ENCODE assay signal across 1 cellular context in the genomic region with DNA sequence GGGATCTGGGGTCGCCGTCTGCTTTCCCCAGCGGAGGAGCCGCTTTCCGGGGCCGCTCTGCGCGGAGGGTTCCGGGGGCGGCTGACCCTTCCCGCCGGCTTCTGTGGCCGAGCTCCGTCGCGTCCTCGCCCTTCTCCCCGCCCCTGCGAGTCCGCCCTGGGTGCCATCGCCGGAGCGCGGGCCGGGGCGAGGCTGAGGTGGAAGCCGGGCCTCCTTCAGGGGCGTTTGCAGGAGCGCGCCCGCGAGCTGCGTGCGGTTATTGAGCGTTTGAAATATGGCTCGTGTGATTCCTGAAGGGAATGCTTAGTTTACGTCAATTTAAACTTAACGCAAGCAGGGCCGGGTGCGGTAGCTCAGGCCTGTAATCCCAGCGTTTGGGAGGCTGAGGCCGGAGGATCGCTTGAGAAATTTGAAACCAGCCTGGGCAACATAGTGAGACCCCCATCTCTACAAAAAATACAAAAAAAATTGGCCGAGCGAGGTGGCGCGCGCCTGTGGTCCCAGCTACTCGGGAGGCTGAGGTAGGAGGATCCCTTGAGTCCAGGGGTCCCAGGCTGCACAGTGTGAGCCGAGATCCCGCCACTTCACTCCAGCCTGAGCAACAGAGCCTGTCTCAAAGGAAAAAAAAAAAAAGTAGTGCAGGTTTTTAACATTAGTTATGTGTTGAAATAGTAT.
TF ChIP-seq lines count a peak whose summit lies in the region.

No MANE protein-coding gene starts in this region.

TF ChIP-seq in K562, 482 proteins besides CTCF, POLR2A, EP300 and RAD21 (continued from another document and continues in another):
- TF ChIP-seq ZBTB33 (CRISPR knock-in tag; IDR thresholded peaks at IDR 0.05) = 0 out of 2 replicates have a peak, but pooled peaks have one; percentile 16
- TF ChIP-seq HDAC3 (IDR thresholded peaks at IDR 0.05; ENCODE audit: borderline replicate concordance, partially characterized antibody) = no peak
- TF ChIP-seq, protein P1, sequence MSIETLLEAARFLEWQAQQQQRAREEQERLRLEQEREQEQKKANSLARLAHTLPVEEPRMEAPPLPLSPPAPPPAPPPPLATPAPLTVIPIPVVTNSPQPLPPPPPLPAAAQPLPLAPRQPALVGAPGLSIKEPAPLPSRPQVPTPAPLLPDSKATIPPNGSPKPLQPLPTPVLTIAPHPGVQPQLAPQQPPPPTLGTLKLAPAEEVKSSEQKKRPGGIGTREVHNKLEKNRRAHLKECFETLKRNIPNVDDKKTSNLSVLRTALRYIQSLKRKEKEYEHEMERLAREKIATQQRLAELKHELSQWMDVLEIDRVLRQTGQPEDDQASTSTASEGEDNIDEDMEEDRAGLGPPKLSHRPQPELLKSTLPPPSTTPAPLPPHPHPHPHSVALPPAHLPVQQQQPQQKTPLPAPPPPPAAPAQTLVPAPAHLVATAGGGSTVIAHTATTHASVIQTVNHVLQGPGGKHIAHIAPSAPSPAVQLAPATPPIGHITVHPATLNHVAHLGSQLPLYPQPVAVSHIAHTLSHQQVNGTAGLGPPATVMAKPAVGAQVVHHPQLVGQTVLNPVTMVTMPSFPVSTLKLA (conservative IDR thresholded peaks at IDR 0.05) = peak in 1 of 2 experiments; percentile 14; a peak in 1 of 4 replicates
- no peak for TF ChIP-seq SFPQ (IDR thresholded peaks at IDR 0.05; ENCODE audit: low read depth, low read length)
- no peak for TF ChIP-seq FUS (optimal IDR thresholded peaks at IDR 0.05; ENCODE audit: low read depth, low read length)
- TF ChIP-seq YBX1 (IDR thresholded peaks at IDR 0.05) = no peak
- TF ChIP-seq, protein P2, sequence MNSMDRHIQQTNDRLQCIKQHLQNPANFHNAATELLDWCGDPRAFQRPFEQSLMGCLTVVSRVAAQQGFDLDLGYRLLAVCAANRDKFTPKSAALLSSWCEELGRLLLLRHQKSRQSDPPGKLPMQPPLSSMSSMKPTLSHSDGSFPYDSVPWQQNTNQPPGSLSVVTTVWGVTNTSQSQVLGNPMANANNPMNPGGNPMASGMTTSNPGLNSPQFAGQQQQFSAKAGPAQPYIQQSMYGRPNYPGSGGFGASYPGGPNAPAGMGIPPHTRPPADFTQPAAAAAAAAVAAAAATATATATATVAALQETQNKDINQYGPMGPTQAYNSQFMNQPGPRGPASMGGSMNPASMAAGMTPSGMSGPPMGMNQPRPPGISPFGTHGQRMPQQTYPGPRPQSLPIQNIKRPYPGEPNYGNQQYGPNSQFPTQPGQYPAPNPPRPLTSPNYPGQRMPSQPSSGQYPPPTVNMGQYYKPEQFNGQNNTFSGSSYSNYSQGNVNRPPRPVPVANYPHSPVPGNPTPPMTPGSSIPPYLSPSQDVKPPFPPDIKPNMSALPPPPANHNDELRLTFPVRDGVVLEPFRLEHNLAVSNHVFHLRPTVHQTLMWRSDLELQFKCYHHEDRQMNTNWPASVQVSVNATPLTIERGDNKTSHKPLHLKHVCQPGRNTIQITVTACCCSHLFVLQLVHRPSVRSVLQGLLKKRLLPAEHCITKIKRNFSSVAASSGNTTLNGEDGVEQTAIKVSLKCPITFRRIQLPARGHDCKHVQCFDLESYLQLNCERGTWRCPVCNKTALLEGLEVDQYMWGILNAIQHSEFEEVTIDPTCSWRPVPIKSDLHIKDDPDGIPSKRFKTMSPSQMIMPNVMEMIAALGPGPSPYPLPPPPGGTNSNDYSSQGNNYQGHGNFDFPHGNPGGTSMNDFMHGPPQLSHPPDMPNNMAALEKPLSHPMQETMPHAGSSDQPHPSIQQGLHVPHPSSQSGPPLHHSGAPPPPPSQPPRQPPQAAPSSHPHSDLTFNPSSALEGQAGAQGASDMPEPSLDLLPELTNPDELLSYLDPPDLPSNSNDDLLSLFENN (IDR thresholded peaks at IDR 0.05; ENCODE audit: low read depth in 2 of 2, low read length in 2 of 2) = no peak
- TF ChIP-seq, protein P3, sequence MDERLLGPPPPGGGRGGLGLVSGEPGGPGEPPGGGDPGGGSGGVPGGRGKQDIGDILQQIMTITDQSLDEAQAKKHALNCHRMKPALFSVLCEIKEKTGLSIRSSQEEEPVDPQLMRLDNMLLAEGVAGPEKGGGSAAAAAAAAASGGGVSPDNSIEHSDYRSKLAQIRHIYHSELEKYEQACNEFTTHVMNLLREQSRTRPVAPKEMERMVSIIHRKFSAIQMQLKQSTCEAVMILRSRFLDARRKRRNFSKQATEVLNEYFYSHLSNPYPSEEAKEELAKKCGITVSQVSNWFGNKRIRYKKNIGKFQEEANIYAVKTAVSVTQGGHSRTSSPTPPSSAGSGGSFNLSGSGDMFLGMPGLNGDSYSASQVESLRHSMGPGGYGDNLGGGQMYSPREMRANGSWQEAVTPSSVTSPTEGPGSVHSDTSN (CRISPR knock-in tag; IDR thresholded peaks at IDR 0.05; ENCODE audit: low read depth) = no peak
- TF ChIP-seq, protein P3 (tag; conservative IDR thresholded peaks at IDR 0.05; ENCODE audit: low read depth) = no peak
- TF ChIP-seq PTTG1 (tag; IDR thresholded peaks at IDR 0.05; ENCODE audit: low read depth) = no peak
- no peak for TF ChIP-seq SMARCA4 (IDR thresholded peaks at IDR 0.05)
- TF ChIP-seq, protein P4, sequence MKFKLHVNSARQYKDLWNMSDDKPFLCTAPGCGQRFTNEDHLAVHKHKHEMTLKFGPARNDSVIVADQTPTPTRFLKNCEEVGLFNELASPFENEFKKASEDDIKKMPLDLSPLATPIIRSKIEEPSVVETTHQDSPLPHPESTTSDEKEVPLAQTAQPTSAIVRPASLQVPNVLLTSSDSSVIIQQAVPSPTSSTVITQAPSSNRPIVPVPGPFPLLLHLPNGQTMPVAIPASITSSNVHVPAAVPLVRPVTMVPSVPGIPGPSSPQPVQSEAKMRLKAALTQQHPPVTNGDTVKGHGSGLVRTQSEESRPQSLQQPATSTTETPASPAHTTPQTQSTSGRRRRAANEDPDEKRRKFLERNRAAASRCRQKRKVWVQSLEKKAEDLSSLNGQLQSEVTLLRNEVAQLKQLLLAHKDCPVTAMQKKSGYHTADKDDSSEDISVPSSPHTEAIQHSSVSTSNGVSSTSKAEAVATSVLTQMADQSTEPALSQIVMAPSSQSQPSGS (CRISPR knock-in tag; IDR thresholded peaks at IDR 0.05) = no peak
- no peak for TF ChIP-seq ZNF407 (IDR thresholded peaks at IDR 0.05; ENCODE audit: low read depth)
- TF ChIP-seq ZBTB9 (CRISPR knock-in tag; IDR thresholded peaks at IDR 0.05) = no peak
